11 cellular contexts compared by ENCODE assay signal in the genomic region with DNA sequence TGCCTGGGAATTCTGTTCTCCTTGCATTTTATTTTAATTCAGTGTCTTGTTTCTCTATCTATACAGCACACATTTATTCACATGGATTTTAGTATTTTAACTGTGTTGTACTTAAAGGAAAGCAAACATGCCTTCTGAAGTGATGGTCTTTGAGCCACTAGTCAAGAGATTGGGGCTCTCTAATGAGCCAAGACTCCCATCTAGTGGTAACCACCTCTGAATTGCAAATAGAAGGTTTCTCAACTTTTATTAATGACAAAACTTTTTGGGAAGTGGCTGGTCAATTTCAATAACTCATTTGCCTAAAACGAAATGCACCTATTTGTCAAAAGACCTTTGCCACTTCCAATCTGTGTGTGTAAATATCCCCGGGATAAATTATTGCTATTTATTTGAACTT.
A peak's percentile ranks its signal among the peaks of the same experiment; 100 is the strongest.
DNase-seq lines count a peak whose midpoint lies in the region; ATAC-seq and TF ChIP-seq lines count a peak whose summit lies in the region.
"Had no signal": no experiment of that assay in that cellular context is flagged by ENCODE, and none has a peak within 500 bp of the region (broad histone marks: within the 10 kb centered on the region; RNA-seq: fewer than 3 reads in every experiment).

No MANE protein-coding gene starts in this region.

- no peaks in the 10 kb centered on the region; the same call in 1 of the 2 replicates for H3K9me2 ChIP-seq in GM23338 (ENCODE audit: insufficient read depth)
- no peaks in the 10 kb centered on the region for H3K9me2 ChIP-seq in SK-N-SH

- no peak overlapping the region for H3K4me3 Mint-ChIP-seq in GM23338
- H3K4me3 Mint-ChIP-seq in T-cell, result no peak overlapping the region

- H3K4me1 Mint-ChIP-seq in GM23338, result peaks cover 9% of the 10 kb centered on the region; the same call in 2 of the 3 replicates
- H3K4me1 Mint-ChIP-seq in T-cell, result peaks cover 0 to 8% (median 3%) of the 10 kb centered on the region in 3 donors

- 48% methylated on average over 2 of the region's 2 CpGs for WGBS in SK-N-SH (ENCODE audit: low lambda C conversion rate)

- H3K9me3 ChIP-seq in SK-N-SH (no peaks in the 10 kb centered on the region), osteoblast (ENCODE audit: low read depth, low read length) (no peaks in the 10 kb centered on the region)
- H3K9me3 ChIP-seq: adrenal gland had no signal

- H3K9me3 Mint-ChIP-seq in GM23338 (no peaks in the 10 kb centered on the region), T-cell (no peaks in the 10 kb centered on the region)

- H3K27ac ChIP-seq in GM23338 (ENCODE audit: low read depth), result no peak overlapping the region
- H3K27ac ChIP-seq in SK-N-SH (ENCODE audit: low read depth in 2 of 2, low read length in 1 of 2), result no peak overlapping the region
- H3K27ac ChIP-seq in osteoblast (ENCODE audit: low read depth, low read length), result no peak overlapping the region
- H3K27ac ChIP-seq: adrenal gland, WERI-Rb-1 had no signal

- H2AFZ ChIP-seq in GM23338 (no peak overlapping the region), SK-N-SH (ENCODE audit: low read depth) (no peak overlapping the region), osteoblast (ENCODE audit: low read length) (no peak overlapping the region)

- H3K27me3 Mint-ChIP-seq in GM23338 (ENCODE audit: insufficient read depth, low read depth, poor library complexity), result no peaks in the 10 kb centered on the region
- no peaks in the 10 kb centered on the region for H3K27me3 Mint-ChIP-seq in T-cell

- H3K4me3 ChIP-seq in GM23338 (no peak overlapping the region), SK-N-SH (ENCODE audit: low read depth in 2 of 2, low read length in 1 of 2) (no peak overlapping the region), osteoblast (ENCODE audit: insufficient read depth, low read length) (no peak overlapping the region)
- H3K4me3 ChIP-seq: adrenal gland had no signal

- H3F3A ChIP-seq in GM23338 (replicated peaks; ENCODE audit: low read depth) (no peaks in the 10 kb centered on the region), SK-N-SH (replicated peaks; ENCODE audit: insufficient read depth) (no peaks in the 10 kb centered on the region)

- POLR2A ChIA-PET in SK-N-SH (lab: Yijun Ruan, JAX), result no interaction called here
- POLR2A ChIA-PET in T-cell (lab: Charles Lee), result no interaction called here

- H3K27ac Mint-ChIP-seq in GM23338 (no peak overlapping the region), T-cell (no peak overlapping the region)

- no peak for TF ChIP-seq EP300 in SK-N-SH (IDR thresholded peaks at IDR 0.05; ENCODE audit: borderline replicate concordance in 1 of 2, low read depth in 1 of 2, low read length in 1 of 2)

- CTCF ChIA-PET in SK-N-SH (lab: Yijun Ruan, JAX) (interaction anchor here (1.3 to 2.0 kb wide), 2 partner anchors 12 to 48 kb away, joined by 5 to 8 read pairs; no protein-coding TSS in a partner anchor), T-cell (lab: Charles Lee) (no interaction called here)

- H3K27me3 ChIP-seq in GM23338 (ENCODE audit: insufficient read depth), result no peaks in the 10 kb centered on the region
- no peaks in the 10 kb centered on the region for H3K27me3 ChIP-seq in SK-N-SH (ENCODE audit: insufficient read depth)
- H3K27me3 ChIP-seq in osteoblast (ENCODE audit: insufficient read depth, low read length), result no peaks in the 10 kb centered on the region
- H3K27me3 ChIP-seq: adrenal gland had no signal

- TF ChIP-seq CTCF in GM23338 (conservative IDR thresholded peaks at IDR 0.05; ENCODE audit: low read depth in 2 of 2) (peak; percentile 61 to 63), SK-N-SH (IDR thresholded peaks at IDR 0.05) (peak; percentile 54), osteoblast (IDR thresholded peaks at IDR 0.05; ENCODE audit: extremely low read depth, low read depth, low read length) (peak; percentile 57)

- H4K20me1 ChIP-seq in GM23338 (replicated peaks; ENCODE audit: insufficient read depth) (no peaks in the 10 kb centered on the region), SK-N-SH (ENCODE audit: insufficient read depth) (no peaks in the 10 kb centered on the region), osteoblast (ENCODE audit: insufficient read depth, low read length) (no peaks in the 10 kb centered on the region)

- H3K9ac ChIP-seq in SK-N-SH, result no peak overlapping the region

- H3K79me2 ChIP-seq in GM23338 (replicated peaks; ENCODE audit: insufficient read depth) (no peaks in the 10 kb centered on the region), SK-N-SH (ENCODE audit: insufficient read depth) (no peaks in the 10 kb centered on the region), osteoblast (ENCODE audit: insufficient read depth, low read length) (no peaks in the 10 kb centered on the region)

- H3K4me1 ChIP-seq in GM23338 (ENCODE audit: insufficient read depth) (peaks cover 10% of the 10 kb centered on the region; the same call in 1 of the 2 replicates), SK-N-SH (ENCODE audit: control insufficient read depth in 1 of 2, insufficient read depth in 2 of 2, low read depth in 1 of 2, low read length in 1 of 2) (peaks cover 0 to 6% of the 10 kb centered on the region in 2 experiments; a peak in 3 of 4 replicates), osteoblast (ENCODE audit: insufficient read depth, low read length) (no peaks in the 10 kb centered on the region)
- H3K4me1 ChIP-seq: adrenal gland had no signal

- ATAC-seq in GM23338 (0 out of 3 replicates have a peak, but pooled peaks have one; percentile 25), T-cell (replicated peaks in 1 of 4) (no peak)

- DNase-seq in GM23338 (ENCODE audit: low spot score) (peak; percentile 58), SK-N-SH (peak; percentile 11), fibroblast of the conjunctiva (ENCODE audit: low read depth) (peak; percentile 60), osteoblast (ENCODE audit: insufficient read length, low spot score, missing footprints) (no peak), ureter (ENCODE audit: low spot score) (no peak), T-cell (no peak), NCI-H510A (lab: John Stamatoyannopoulos, UW) (no peak), HuH-7.5 (ENCODE audit: low spot score) (no peak)
- DNase-seq: adrenal gland, NCI-H2171 treated with DMSO at 0.1 percent for 48 hours, WERI-Rb-1 had no signal

- TF ChIP-seq RAD21 in SK-N-SH (IDR thresholded peaks at IDR 0.05; ENCODE audit: low read length), result peak; percentile 67

- no peaks in the 10 kb centered on the region for H3K36me3 ChIP-seq in GM23338 (ENCODE audit: insufficient read depth)
- no peaks in the 10 kb centered on the region for H3K36me3 ChIP-seq in SK-N-SH (replicated peaks in 1 of 2; ENCODE audit: control insufficient read depth in 1 of 2, insufficient read depth in 2 of 2, low read length in 1 of 2)
- no peaks in the 10 kb centered on the region for H3K36me3 ChIP-seq in osteoblast (ENCODE audit: insufficient read depth, low read length)
- H3K36me3 ChIP-seq: adrenal gland, WERI-Rb-1 had no signal

- H3K4me2 ChIP-seq in GM23338 (no peak overlapping the region), SK-N-SH (no peak overlapping the region), osteoblast (ENCODE audit: insufficient read depth, low read length) (no peak overlapping the region)

- H3K36me3 Mint-ChIP-seq in GM23338 (ENCODE audit: low read depth) (no peaks in the 10 kb centered on the region), T-cell (peaks cover 16% of the 10 kb centered on the region)

TF ChIP-seq in SK-N-SH, 30 proteins besides CTCF, POLR2A, EP300 and RAD21:
- TF ChIP-seq, protein P1, sequence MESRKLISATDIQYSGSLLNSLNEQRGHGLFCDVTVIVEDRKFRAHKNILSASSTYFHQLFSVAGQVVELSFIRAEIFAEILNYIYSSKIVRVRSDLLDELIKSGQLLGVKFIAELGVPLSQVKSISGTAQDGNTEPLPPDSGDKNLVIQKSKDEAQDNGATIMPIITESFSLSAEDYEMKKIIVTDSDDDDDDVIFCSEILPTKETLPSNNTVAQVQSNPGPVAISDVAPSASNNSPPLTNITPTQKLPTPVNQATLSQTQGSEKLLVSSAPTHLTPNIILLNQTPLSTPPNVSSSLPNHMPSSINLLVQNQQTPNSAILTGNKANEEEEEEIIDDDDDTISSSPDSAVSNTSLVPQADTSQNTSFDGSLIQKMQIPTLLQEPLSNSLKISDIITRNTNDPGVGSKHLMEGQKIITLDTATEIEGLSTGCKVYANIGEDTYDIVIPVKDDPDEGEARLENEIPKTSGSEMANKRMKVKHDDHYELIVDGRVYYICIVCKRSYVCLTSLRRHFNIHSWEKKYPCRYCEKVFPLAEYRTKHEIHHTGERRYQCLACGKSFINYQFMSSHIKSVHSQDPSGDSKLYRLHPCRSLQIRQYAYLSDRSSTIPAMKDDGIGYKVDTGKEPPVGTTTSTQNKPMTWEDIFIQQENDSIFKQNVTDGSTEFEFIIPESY (IDR thresholded peaks at IDR 0.05; ENCODE audit: borderline replicate concordance, low read depth), result no peak
- peak; percentile 59 for TF ChIP-seq SMC3 (IDR thresholded peaks at IDR 0.05; ENCODE audit: low read depth, low read length)
TF ChIP-seq in SK-N-SH: peak in this region for 1.

Comparison
In these comparisons a context has a peak if more than half of its experiments do, and no peak if none do; other contexts are left out.
1. DNase-seq: peak in GM23338 (single experiment), SK-N-SH (single experiment) and fibroblast of the conjunctiva (single experiment); none in osteoblast (single experiment), ureter (single experiment), T-cell (0 of 34), NCI-H510A (single experiment) and HuH-7.5 (single experiment).
2. Peak in every context shown above with its lines, with median percentiles within 50 percentile points of each other: CTCF ChIP-seq.